Comparison of ENCODE assay signal across 1 cellular context in the genomic region with DNA sequence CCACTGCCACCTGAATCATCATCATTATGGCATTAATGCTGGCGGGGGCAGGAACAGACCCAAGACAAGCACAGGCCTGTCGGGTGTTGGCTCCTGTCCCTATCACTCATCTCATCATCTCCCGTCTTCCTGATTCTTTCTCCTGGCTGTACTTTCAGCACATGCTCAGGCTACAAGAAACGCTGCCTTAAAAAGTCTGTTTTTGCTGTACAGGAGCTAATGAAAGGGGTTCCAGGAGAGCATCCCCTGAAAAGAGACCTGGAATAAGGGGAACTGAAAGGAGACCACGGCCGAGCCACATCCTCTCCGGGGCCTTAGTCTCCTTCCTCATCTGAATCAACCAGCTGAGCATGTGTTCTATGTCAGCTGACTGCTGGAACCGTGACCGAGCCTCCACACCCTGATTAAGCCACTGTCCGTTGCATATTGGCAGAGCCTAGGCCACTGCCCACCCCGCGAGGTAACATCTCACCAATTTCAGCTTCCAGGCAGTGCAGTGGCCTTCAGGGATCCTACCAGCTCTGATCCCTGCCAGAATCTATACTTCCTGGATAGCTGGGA.
TF ChIP-seq lines count a peak whose summit lies in the region.

No MANE protein-coding gene starts in this region.

TF ChIP-seq in H1, 55 proteins besides CTCF, POLR2A, EP300 and RAD21 (continued from another document):
- TF ChIP-seq, protein P1, sequence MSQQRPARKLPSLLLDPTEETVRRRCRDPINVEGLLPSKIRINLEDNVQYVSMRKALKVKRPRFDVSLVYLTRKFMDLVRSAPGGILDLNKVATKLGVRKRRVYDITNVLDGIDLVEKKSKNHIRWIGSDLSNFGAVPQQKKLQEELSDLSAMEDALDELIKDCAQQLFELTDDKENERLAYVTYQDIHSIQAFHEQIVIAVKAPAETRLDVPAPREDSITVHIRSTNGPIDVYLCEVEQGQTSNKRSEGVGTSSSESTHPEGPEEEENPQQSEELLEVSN (IDR thresholded peaks at IDR 0.05), result no peak
TF ChIP-seq in H1: peak in this region for 0.
